Comparison of ENCODE assay signal across 1 cellular context in the genomic region with DNA sequence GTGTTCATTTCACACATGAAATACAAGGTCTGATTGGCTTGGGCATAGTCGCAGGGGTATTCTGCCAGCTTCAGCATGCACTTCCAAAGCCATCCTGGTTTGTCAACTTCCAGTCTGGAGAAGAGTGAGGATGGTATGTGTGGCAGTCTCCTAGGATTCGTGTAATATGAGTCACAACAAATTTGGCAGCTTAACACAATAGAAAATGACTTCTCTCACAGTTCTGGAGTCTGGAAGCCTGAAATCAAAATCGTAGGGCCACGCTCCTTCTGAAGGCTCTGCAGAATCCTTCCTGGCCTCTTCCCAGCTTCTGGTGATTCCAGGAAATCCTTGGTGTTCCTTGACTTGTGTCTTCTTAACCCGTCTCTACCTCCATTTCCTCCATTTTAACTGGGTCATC.
TF ChIP-seq lines count a peak whose summit lies in the region.

No MANE protein-coding gene starts in this region.

TF ChIP-seq in IMR-90, 13 proteins besides CTCF, POLR2A, EP300 and RAD21 (continued from another document):
- TF ChIP-seq, protein P1, sequence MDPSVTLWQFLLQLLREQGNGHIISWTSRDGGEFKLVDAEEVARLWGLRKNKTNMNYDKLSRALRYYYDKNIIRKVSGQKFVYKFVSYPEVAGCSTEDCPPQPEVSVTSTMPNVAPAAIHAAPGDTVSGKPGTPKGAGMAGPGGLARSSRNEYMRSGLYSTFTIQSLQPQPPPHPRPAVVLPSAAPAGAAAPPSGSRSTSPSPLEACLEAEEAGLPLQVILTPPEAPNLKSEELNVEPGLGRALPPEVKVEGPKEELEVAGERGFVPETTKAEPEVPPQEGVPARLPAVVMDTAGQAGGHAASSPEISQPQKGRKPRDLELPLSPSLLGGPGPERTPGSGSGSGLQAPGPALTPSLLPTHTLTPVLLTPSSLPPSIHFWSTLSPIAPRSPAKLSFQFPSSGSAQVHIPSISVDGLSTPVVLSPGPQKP (IDR thresholded peaks at IDR 0.05; ENCODE audit: borderline replicate concordance, low read depth, low read length): no peak
- no peak for TF ChIP-seq RCOR1 (IDR thresholded peaks at IDR 0.05; ENCODE audit: insufficient replicate concordance, low read length)
- TF ChIP-seq MAFK (IDR thresholded peaks at IDR 0.05; ENCODE audit: low read depth, low read length): no peak
- TF ChIP-seq, protein P2, sequence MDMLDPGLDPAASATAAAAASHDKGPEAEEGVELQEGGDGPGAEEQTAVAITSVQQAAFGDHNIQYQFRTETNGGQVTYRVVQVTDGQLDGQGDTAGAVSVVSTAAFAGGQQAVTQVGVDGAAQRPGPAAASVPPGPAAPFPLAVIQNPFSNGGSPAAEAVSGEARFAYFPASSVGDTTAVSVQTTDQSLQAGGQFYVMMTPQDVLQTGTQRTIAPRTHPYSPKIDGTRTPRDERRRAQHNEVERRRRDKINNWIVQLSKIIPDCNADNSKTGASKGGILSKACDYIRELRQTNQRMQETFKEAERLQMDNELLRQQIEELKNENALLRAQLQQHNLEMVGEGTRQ (IDR thresholded peaks at IDR 0.05; ENCODE audit: low read depth, low read length): no peak
- no peak for TF ChIP-seq CHD1 (IDR thresholded peaks at IDR 0.05; ENCODE audit: low read depth, low read length)
- TF ChIP-seq RFX5 (IDR thresholded peaks at IDR 0.05; ENCODE audit: low read depth, low read length): no peak
- no peak for TF ChIP-seq MXI1 (IDR thresholded peaks at IDR 0.05; ENCODE audit: borderline replicate concordance, low read depth, low read length)
- no peak for TF ChIP-seq MAZ (IDR thresholded peaks at IDR 0.05; ENCODE audit: borderline replicate concordance, low read depth, low read length)
- no peak for TF ChIP-seq NFE2L2 (IDR thresholded peaks at IDR 0.05; ENCODE audit: low read depth, low read length)
- TF ChIP-seq FOS (IDR thresholded peaks at IDR 0.05; ENCODE audit: low read depth, low read length): no peak
- no peak for TF ChIP-seq CEBPB (IDR thresholded peaks at IDR 0.05; ENCODE audit: low read depth, low read length)
